Comparison of ENCODE assay signal across 8 cellular contexts in genomic region chr7:21580073-21580521, GRCh38. TPM values are rescaled to one million over a fixed set of nuclear protein-coding genes. Genes with fewer than 3 reads are reported as not detected.
DNase-seq lines count a peak whose midpoint lies in the region; ATAC-seq and TF ChIP-seq lines count a peak whose summit lies in the region.

No MANE protein-coding gene starts in this region.

- H3K79me2 ChIP-seq in ACC112 (ENCODE audit: control insufficient read depth, insufficient read depth, low read length, unreplicated experiment) = no peaks in the 10 kb centered on the region

- H3K27ac ChIP-seq in ACC112 (ENCODE audit: low read depth, low read length) (peak overlapping the region; percentile 72), foreskin keratinocyte (peak overlapping the region; percentile 48)

- H3K4me1 Mint-ChIP-seq in T-cell = no peaks in the 10 kb centered on the region
- no peaks in the 10 kb centered on the region for H3K4me1 Mint-ChIP-seq in activated T-cell treated with anti-CD3 and anti-CD28 coated beads, Interleukin-2, amount 50 U/mL, for 4 hours (ENCODE audit: low read depth)

- no peaks in the 10 kb centered on the region for H3K27me3 ChIP-seq in ACC112 (ENCODE audit: insufficient read depth, low read length)
- H3K27me3 ChIP-seq in foreskin keratinocyte = no peaks in the 10 kb centered on the region

- H3K27ac Mint-ChIP-seq in T-cell = no peak overlapping the region

- H3K4me3 Mint-ChIP-seq in T-cell = no peak overlapping the region
- H3K4me3 Mint-ChIP-seq in activated T-cell treated with anti-CD3 and anti-CD28 coated beads, Interleukin-2, amount 50 U/mL, for 4 hours = no peak overlapping the region

- POLR2A ChIA-PET in T-cell (lab: Charles Lee) = no interaction called here

- CTCF ChIA-PET in T-cell (lab: Charles Lee) = no interaction called here

- peaks cover 12 to 15% of the 10 kb centered on the region in 2 donors for H3K27me3 Mint-ChIP-seq in T-cell
- H3K27me3 Mint-ChIP-seq in activated T-cell treated with anti-CD3 and anti-CD28 coated beads, Interleukin-2, amount 50 U/mL, for 4 hours (ENCODE audit: low read depth) = peaks cover 14% of the 10 kb centered on the region

- no peak for TF ChIP-seq CTCF in foreskin keratinocyte (conservative IDR thresholded peaks at IDR 0.05)

- peaks cover 0 to 9% (median 3%) of the 10 kb centered on the region in 3 donors for H3K9me3 Mint-ChIP-seq in T-cell
- H3K9me3 Mint-ChIP-seq in activated T-cell treated with anti-CD3 and anti-CD28 coated beads, Interleukin-2, amount 50 U/mL, for 4 hours = peaks cover 7% of the 10 kb centered on the region

- H2AFZ ChIP-seq in ACC112 (ENCODE audit: low read length, unreplicated experiment) = no peak overlapping the region

- ATAC-seq in GM19395 (IDR thresholded peaks at IDR 0.05; ENCODE audit: unreplicated experiment) = peak; percentile 53
- ATAC-seq in foreskin keratinocyte = peak; percentile 92
- ATAC-seq in HG03039 (IDR thresholded peaks at IDR 0.05; ENCODE audit: unreplicated experiment) = no peak
- no peak for ATAC-seq in T-cell (replicated peaks in 1 of 4)
- no peak for ATAC-seq in activated T-cell treated with anti-CD3 and anti-CD28 coated beads, Interleukin-2, amount 50 U/mL, for 4 hours

- 0 out of 2 replicates have a peak, but pooled peaks cover 7% of the 10 kb centered on the region for H3K36me3 ChIP-seq in ACC112 (ENCODE audit: insufficient read depth, low read length)

- no peaks in the 10 kb centered on the region for H3K36me3 Mint-ChIP-seq in T-cell
- H3K36me3 Mint-ChIP-seq in activated T-cell treated with anti-CD3 and anti-CD28 coated beads, Interleukin-2, amount 50 U/mL, for 4 hours (ENCODE audit: insufficient read depth) = peaks cover 2% of the 10 kb centered on the region

- peak overlapping the region; percentile 13; the same call in 1 of the 2 replicates for H3K4me3 ChIP-seq in ACC112 (ENCODE audit: low read depth, low read length)

- DNase-seq in NCI-H748 (lab: John Stamatoyannopoulos, UW; ENCODE audit: unreplicated experiment) (peak; percentile 57), foreskin keratinocyte (peak; percentile 86 to 92), NCI-H446 treated with DMSO at 0.1 percent for 48 hours (lab: John Stamatoyannopoulos, UW) (no peak), T-cell (no peak)
- no peak for DNase-seq in activated T-cell treated with anti-CD3 and anti-CD28 coated beads, Interleukin-2, amount 50 U/mL, for 4 hours

- H3K4me1 ChIP-seq in ACC112 (ENCODE audit: control insufficient read depth, insufficient read depth, low read length, unreplicated experiment) (peaks cover 16% of the 10 kb centered on the region), foreskin keratinocyte (peaks cover 12% of the 10 kb centered on the region)

RNA-seq across cellular contexts. Expression of gene DNAH11, which starts 37.3 kb away (rescaled TPM):
- total RNA-seq in foreskin keratinocyte = not detected in 2 replicates
- polyA plus RNA-seq in foreskin keratinocyte = under 0.01 TPM in 1 of 2 replicates, not detected in the other
- under 1 TPM; 0.06 to 0.83 (median 0.35) TPM for total RNA-seq in T-cell
- under 1 TPM in 2 of 3 donors, not detected in 1; under 0.01 to 0.03 TPM for total RNA-seq in activated T-cell treated with anti-CD3 and anti-CD28 coated beads, Interleukin-2, amount 50 U/mL, for 4 hours

Comparison
In these comparisons a context has a peak if more than half of its experiments do, and no peak if none do; other contexts are left out.
1. ATAC-seq: peak in GM19395 (single experiment) and foreskin keratinocyte (single experiment); none in HG03039 (single experiment), T-cell (0 of 4) and activated T-cell treated with anti-CD3 and anti-CD28 coated beads, Interleukin-2, amount 50 U/mL, for 4 hours (0 of 2).
2. DNase-seq: peak in NCI-H748 (single experiment) and foreskin keratinocyte (2 of 2); none in NCI-H446 treated with DMSO at 0.1 percent for 48 hours (single experiment), T-cell (0 of 34) and activated T-cell treated with anti-CD3 and anti-CD28 coated beads, Interleukin-2, amount 50 U/mL, for 4 hours (single experiment).